9 cellular contexts compared by ENCODE assay signal in genomic region chr2:168632733-168633132, GRCh38.
A peak's percentile ranks its signal among the peaks of the same experiment; 100 is the strongest.
DNase-seq lines count a peak whose midpoint lies in the region; ATAC-seq and TF ChIP-seq lines count a peak whose summit lies in the region.
"Had no signal": no experiment of that assay in that cellular context is flagged by ENCODE, and none has a peak within 500 bp of the region (broad histone marks: within the 10 kb centered on the region; RNA-seq: fewer than 3 reads in every experiment).

No MANE protein-coding gene starts in this region.

- peak; percentile 62 for DNase-seq in MV-4-11 (lab: John Stamatoyannopoulos, UW)
- DNase-seq in dermis microvascular lymphatic vessel endothelial cell (ENCODE audit: low read depth in 2 of 2), result peak; percentile 93 to 95
- no peak for DNase-seq in lung (ENCODE audit: low spot score)
- DNase-seq in type B pancreatic cell (ENCODE audit: extremely low spot score, unreplicated experiment), result no peak
- no peak for DNase-seq in neuronal stem cell (ENCODE audit: low spot score)
- DNase-seq in HAP-1 (ENCODE audit: low spot score in 2 of 2), result no peak
- DNase-seq: immature natural killer cell, NCI-H2107 had no signal

- H2BK12ac ChIP-seq in neuronal stem cell (ENCODE audit: low read length), result no peak overlapping the region

- no peak overlapping the region for H3K4me2 ChIP-seq in neuronal stem cell (ENCODE audit: insufficient read depth, low read length, poor library complexity, severe bottlenecking)

- no peak overlapping the region for H3K14ac ChIP-seq in neuronal stem cell (ENCODE audit: low read length)

- no peak overlapping the region for H3K18ac ChIP-seq in neuronal stem cell (ENCODE audit: low read length)

- TF ChIP-seq CTCF in lung (IDR thresholded peaks at IDR 0.05; ENCODE audit: control extremely low read depth, extremely low read depth) (no peak), type B pancreatic cell (conservative IDR thresholded peaks at IDR 0.05) (no peak)

- ATAC-seq in lung (ENCODE audit: insufficient read depth, low FRiP score) (peak; percentile 41), HG03457 (IDR thresholded peaks at IDR 0.05; ENCODE audit: unreplicated experiment) (no peak)

- H3K4me3 Mint-ChIP-seq in type B pancreatic cell, result peak overlapping the region; percentile 1
- H3K4me3 Mint-ChIP-seq: immature natural killer cell had no signal

- no peak overlapping the region for H4K8ac ChIP-seq in neuronal stem cell (ENCODE audit: low read depth, low read length)

- no peak overlapping the region for H3K4ac ChIP-seq in neuronal stem cell (ENCODE audit: low read length)

- H3K4me1 Mint-ChIP-seq in type B pancreatic cell (ENCODE audit: unreplicated experiment), result peaks cover 31% of the 10 kb centered on the region

- H3K79me1 ChIP-seq in neuronal stem cell (ENCODE audit: low read depth, low read length), result peaks cover 1% of the 10 kb centered on the region

- H3K9me3 ChIP-seq in lung (ENCODE audit: control insufficient read depth in 2 of 2, insufficient read depth in 1 of 2, low read length in 1 of 2), result no peaks in the 10 kb centered on the region
- H3K9me3 ChIP-seq in neuronal stem cell (replicated peaks in 1 of 2; ENCODE audit: control insufficient read depth in 2 of 2, insufficient read depth in 1 of 2, low read depth in 1 of 2, low read length in 2 of 2), result no peaks in the 10 kb centered on the region
- no peaks in the 10 kb centered on the region for H3K9me3 ChIP-seq in HAP-1

- peaks cover 4 to 15% of the 10 kb centered on the region in 2 donors for H3K4me1 ChIP-seq in lung (ENCODE audit: control insufficient read depth in 2 of 2, insufficient read depth in 2 of 2, low read length in 2 of 2)
- peaks cover 6 to 8% of the 10 kb centered on the region in 2 donors for H3K4me1 ChIP-seq in neuronal stem cell (ENCODE audit: control insufficient read depth in 2 of 2, insufficient read depth in 1 of 2, low read depth in 1 of 2, low read length in 2 of 2)
- H3K4me1 ChIP-seq in HAP-1, result 0 out of 2 replicates have a peak, but pooled peaks cover under 1% of the 10 kb centered on the region

- no peak overlapping the region for H2BK15ac ChIP-seq in neuronal stem cell (ENCODE audit: low read length)

- H3K27ac ChIP-seq in lung (ENCODE audit: low read depth in 1 of 2, low read length in 1 of 2) (peak overlapping the region; percentile 39 to 94), neuronal stem cell (replicated peaks; ENCODE audit: low read length) (no peak overlapping the region)

- WGBS in lung, 2 donors, result 12 to 28% methylated on average over 7 of the region's 7 CpGs
- no CpG with 5 or more reads among the region's 7 CpGs for WGBS in neuronal stem cell (ENCODE audit: extremely low coverage in 2 of 2, insufficient read length in 2 of 2, insufficient replicate concordance in 1 of 2), 2 donors

- no peak overlapping the region for H2AFZ ChIP-seq in neuronal stem cell (ENCODE audit: low read length)

- no peak overlapping the region for H3K23ac ChIP-seq in neuronal stem cell (ENCODE audit: low read depth, low read length, poor library complexity)

- H3K27ac Mint-ChIP-seq in type B pancreatic cell, result peak overlapping the region; percentile 6

- H3K36me3 Mint-ChIP-seq in type B pancreatic cell, result peaks cover 10% of the 10 kb centered on the region
- H3K36me3 Mint-ChIP-seq: immature natural killer cell had no signal

- H3K27me3 Mint-ChIP-seq in type B pancreatic cell, result no peaks in the 10 kb centered on the region

- no peak overlapping the region for H2BK5ac ChIP-seq in neuronal stem cell (ENCODE audit: low read length)

- no peaks in the 10 kb centered on the region for H3K36me3 ChIP-seq in lung (ENCODE audit: control insufficient read depth in 2 of 2, insufficient read depth in 2 of 2, low read length in 2 of 2)
- no peaks in the 10 kb centered on the region for H3K36me3 ChIP-seq in neuronal stem cell (replicated peaks in 1 of 2; ENCODE audit: control insufficient read depth in 2 of 2, insufficient read depth in 2 of 2, low read length in 2 of 2)
- no peaks in the 10 kb centered on the region for H3K36me3 ChIP-seq in HAP-1 (replicated peaks)

- H3K9me3 Mint-ChIP-seq in type B pancreatic cell, result no peaks in the 10 kb centered on the region
- H3K9me3 Mint-ChIP-seq: immature natural killer cell had no signal

- no peaks in the 10 kb centered on the region for H3K27me3 ChIP-seq in lung (ENCODE audit: control insufficient read depth, insufficient read depth)
- H3K27me3 ChIP-seq in neuronal stem cell (ENCODE audit: control insufficient read depth in 3 of 3, insufficient read depth in 3 of 3, low read depth in 1 of 3, low read length in 3 of 3), result no peaks in the 10 kb centered on the region
- H3K27me3 ChIP-seq in HAP-1 (ENCODE audit: low read depth), result no peaks in the 10 kb centered on the region

- H3K4me3 ChIP-seq in lung, result no peak overlapping the region
- no peak overlapping the region for H3K4me3 ChIP-seq in neuronal stem cell (ENCODE audit: low read length in 2 of 2)
- H3K4me3 ChIP-seq in HAP-1, result no peak overlapping the region

- H3K9ac ChIP-seq in neuronal stem cell (ENCODE audit: low read depth, low read length, poor library complexity), result no peak overlapping the region

- H2AK5ac ChIP-seq in neuronal stem cell (ENCODE audit: low read depth, low read length), result no peak overlapping the region

- H2BK120ac ChIP-seq in neuronal stem cell (ENCODE audit: low read depth, low read length), result no peak overlapping the region

- H4K91ac ChIP-seq in neuronal stem cell (ENCODE audit: low read depth, low read length, poor library complexity), result no peak overlapping the region

- in situ Hi-C loops in HAP-1 (cut with MboI; ENCODE audit: low sequenced_read_pairs), result no loop called here

Comparison
In these comparisons a context has a peak if more than half of its experiments do, and no peak if none do; other contexts are left out.
1. DNase-seq: peak in MV-4-11 (single experiment) and dermis microvascular lymphatic vessel endothelial cell (2 of 2); none in lung (single experiment), type B pancreatic cell (single experiment), neuronal stem cell (single experiment) and HAP-1 (0 of 2).